Comparison of ENCODE assay signal across 8 cellular contexts in the genomic region with DNA sequence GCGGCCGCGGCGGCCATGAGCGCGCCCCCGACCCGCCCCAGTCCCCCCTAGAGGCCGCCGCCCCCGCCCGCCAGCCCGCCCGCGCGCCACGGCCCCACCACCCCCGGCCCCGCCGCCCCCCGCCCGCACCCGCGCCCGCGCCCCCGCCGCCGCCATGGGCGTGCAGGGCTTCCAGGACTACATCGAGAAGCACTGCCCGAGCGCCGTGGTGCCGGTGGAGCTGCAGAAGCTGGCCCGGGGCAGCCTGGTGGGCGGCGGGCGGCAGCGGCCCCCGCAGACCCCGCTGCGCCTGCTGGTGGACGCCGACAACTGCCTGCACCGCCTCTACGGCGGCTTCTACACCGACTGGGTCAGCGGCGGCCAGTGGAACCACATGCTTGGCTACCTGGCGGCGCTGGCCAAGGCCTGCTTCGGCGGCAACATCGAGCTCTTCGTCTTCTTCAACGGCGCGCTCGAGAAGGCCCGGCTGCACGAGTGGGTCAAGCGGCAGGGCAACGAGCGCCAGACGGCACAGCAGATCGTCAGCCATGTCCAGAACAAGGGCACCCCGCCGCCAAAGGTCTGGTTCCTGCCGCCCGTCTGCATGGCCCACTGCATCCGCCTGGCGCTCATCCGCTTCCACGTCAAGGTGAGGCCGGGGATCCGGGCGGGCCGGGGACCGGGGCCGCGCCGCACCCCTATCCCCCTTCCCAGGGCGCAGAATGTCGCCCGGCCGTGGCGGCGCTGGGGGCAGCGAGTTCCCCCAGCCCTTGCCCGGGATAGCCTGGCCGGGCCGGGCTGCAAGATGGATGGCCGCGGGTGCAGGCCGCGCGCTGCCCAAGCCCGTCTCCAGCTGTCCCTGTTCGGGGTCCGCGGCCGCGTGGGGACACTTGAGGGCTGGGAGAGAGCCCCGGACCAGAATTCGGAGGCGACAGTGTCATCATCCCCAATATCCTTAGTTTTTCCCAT. TPM values are rescaled to one million over a fixed set of nuclear protein-coding genes. Genes with fewer than 3 reads are reported as not detected.
DNase-seq lines count a peak whose midpoint lies in the region; ATAC-seq and TF ChIP-seq lines count a peak whose summit lies in the region.

No MANE protein-coding gene starts in this region.

- TF ChIP-seq CTCF in BJ (IDR thresholded peaks at IDR 0.05; ENCODE audit: insufficient read depth, low read depth, low read length) = no peak

- no peaks in the 10 kb centered on the region for H3K27me3 ChIP-seq in BJ (ENCODE audit: control insufficient read depth, insufficient read depth, low read length)

- H3K4me1 Mint-ChIP-seq in activated T-cell treated with anti-CD3 and anti-CD28 coated beads, Interleukin-2, amount 50 U/mL, for 24 hours (ENCODE audit: low read depth) = peaks cover 47% of the 10 kb centered on the region
- peaks cover 27 to 54% (median 50%) of the 10 kb centered on the region in 3 donors for H3K4me1 Mint-ChIP-seq in naive B cell
- H3K4me1 Mint-ChIP-seq in stimulated activated naive CD8-positive, alpha-beta T cell treated with anti-CD3 and anti-CD28 coated beads, Interleukin-15, amount 100 ng/mL, for 72 hours = peaks cover 41% of the 10 kb centered on the region

- H3K27ac Mint-ChIP-seq in activated T-cell treated with anti-CD3 and anti-CD28 coated beads, Interleukin-2, amount 50 U/mL, for 24 hours = peak overlapping the region; percentile 98
- peak overlapping the region; percentile 94 to 99 (median 97) for H3K27ac Mint-ChIP-seq in naive B cell
- peak overlapping the region; percentile 90 to 99 for H3K27ac Mint-ChIP-seq in stimulated activated naive CD8-positive, alpha-beta T cell treated with anti-CD3 and anti-CD28 coated beads, Interleukin-15, amount 100 ng/mL, for 72 hours

- H3K4me3 Mint-ChIP-seq in activated T-cell treated with anti-CD3 and anti-CD28 coated beads, Interleukin-2, amount 50 U/mL, for 24 hours = peak overlapping the region; percentile 86
- H3K4me3 Mint-ChIP-seq in naive B cell = peak overlapping the region; percentile 89 to 100 (median 97)
- H3K4me3 Mint-ChIP-seq in stimulated activated naive CD8-positive, alpha-beta T cell treated with anti-CD3 and anti-CD28 coated beads, Interleukin-15, amount 100 ng/mL, for 72 hours = peak overlapping the region; percentile 85 to 96

- ATAC-seq in GM19455 (IDR thresholded peaks at IDR 0.05; ENCODE audit: unreplicated experiment) (peak; percentile 31), esophagus mucosa (peak; percentile 10), naive B cell (ENCODE audit: low read depth in 2 of 2) (peak in 1 of 2 donors; percentile 4)
- peak; percentile 43 for ATAC-seq in stimulated activated naive CD8-positive, alpha-beta T cell treated with anti-CD3 and anti-CD28 coated beads, Interleukin-15, amount 100 ng/mL, for 72 hours

- H3K36me3 ChIP-seq in BJ (ENCODE audit: control insufficient read depth, insufficient read depth, low read length) = peaks cover 6% of the 10 kb centered on the region

- CTCF ChIA-PET in BJ (lab: Yijun Ruan, JAX) = interaction anchor here (1.2 to 1.9 kb wide), 2 partner anchors 11 to 115 kb away, joined by 4 to 8 read pairs; no protein-coding TSS in a partner anchor

- DNase-seq in BJ (ENCODE audit: low read depth) = no peak
- peak; percentile 36 for DNase-seq in NCI-H2171 (lab: John Stamatoyannopoulos, UW)
- DNase-seq in activated T-cell treated with anti-CD3 and anti-CD28 coated beads, Interleukin-2, amount 50 U/mL, for 24 hours = peak; percentile 79
- peak; percentile 46 for DNase-seq in naive B cell
- DNase-seq in stimulated activated naive CD8-positive, alpha-beta T cell treated with anti-CD3 and anti-CD28 coated beads, Interleukin-15, amount 100 ng/mL, for 72 hours = peak; percentile 53 to 63
- no peak for DNase-seq in A172 (ENCODE audit: low spot score)

- no peaks in the 10 kb centered on the region for H3K27me3 Mint-ChIP-seq in activated T-cell treated with anti-CD3 and anti-CD28 coated beads, Interleukin-2, amount 50 U/mL, for 24 hours
- H3K27me3 Mint-ChIP-seq in naive B cell = no peaks in the 10 kb centered on the region
- H3K27me3 Mint-ChIP-seq in stimulated activated naive CD8-positive, alpha-beta T cell treated with anti-CD3 and anti-CD28 coated beads, Interleukin-15, amount 100 ng/mL, for 72 hours = no peaks in the 10 kb centered on the region

- POLR2A ChIA-PET in BJ (lab: Charles Lee) = no interaction called here

- H3K9me3 Mint-ChIP-seq in activated T-cell treated with anti-CD3 and anti-CD28 coated beads, Interleukin-2, amount 50 U/mL, for 24 hours = no peaks in the 10 kb centered on the region
- no peaks in the 10 kb centered on the region for H3K9me3 Mint-ChIP-seq in naive B cell
- H3K9me3 Mint-ChIP-seq in stimulated activated naive CD8-positive, alpha-beta T cell treated with anti-CD3 and anti-CD28 coated beads, Interleukin-15, amount 100 ng/mL, for 72 hours = no peaks in the 10 kb centered on the region

- H3K36me3 Mint-ChIP-seq in activated T-cell treated with anti-CD3 and anti-CD28 coated beads, Interleukin-2, amount 50 U/mL, for 24 hours (ENCODE audit: low read depth) = peaks cover 80% of the 10 kb centered on the region
- H3K36me3 Mint-ChIP-seq in naive B cell = peaks cover 0 to 3% of the 10 kb centered on the region in 2 donors

- peak overlapping the region; percentile 90 for H3K4me3 ChIP-seq in BJ (ENCODE audit: low read depth, low read length)

RNA-seq across cellular contexts. Expression of a gene that starts 0.6 kb away (rescaled TPM):
- polyA plus RNA-seq in BJ (2011; rRNA removed) (71.2 and 89.4 TPM in 2 replicates), naive B cell (ENCODE audit: low read depth in 6 of 6) (10 to 100 TPM in 3 of 6 donors, 1 to 10 TPM in 3; 6.8 to 16.7 (median 11.0) TPM)
- 175 and 191 TPM in 2 replicates for polyA minus RNA-seq in BJ (2011; rRNA and poly(A)+ RNA removed)
- total RNA-seq in esophagus mucosa = 75.8 TPM
- 57.1 and 65.1 TPM in 2 replicates for total RNA-seq in A172 (2014; rRNA removed; shearing (Covaris generic))

RNA-seq across cellular contexts. Expression of a gene that starts 1.3 kb away (rescaled TPM):
- 34.3 and 51.6 TPM in 2 replicates for polyA plus RNA-seq in BJ (2011; rRNA removed)
- 12.8 and 19.4 TPM in 2 replicates for polyA minus RNA-seq in BJ (2011; rRNA and poly(A)+ RNA removed)
- 28.8 TPM for total RNA-seq in esophagus mucosa
- polyA plus RNA-seq in naive B cell (ENCODE audit: low read depth in 6 of 6) = 10 to 100 TPM; 54.8 to 85.9 (median 68.0) TPM
- 28.9 and 34.1 TPM in 2 replicates for total RNA-seq in A172 (2014; rRNA removed; shearing (Covaris generic))

Comparison
In these comparisons a context has a peak if more than half of its experiments do, and no peak if none do; other contexts are left out.
1. DNase-seq: peak in NCI-H2171 (single experiment), activated T-cell treated with anti-CD3 and anti-CD28 coated beads, Interleukin-2, amount 50 U/mL, for 24 hours (single experiment), naive B cell (single experiment) and stimulated activated naive CD8-positive, alpha-beta T cell treated with anti-CD3 and anti-CD28 coated beads, Interleukin-15, amount 100 ng/mL, for 72 hours (2 of 2); none in BJ (single experiment) and A172 (single experiment).
2. Peak in every context shown above with its lines, with median percentiles within 50 percentile points of each other: H3K27ac Mint-ChIP-seq and H3K4me3 Mint-ChIP-seq.